ENCODE assay signal across 11 cellular contexts in genomic region chr7:140655511-140656408, GRCh38. TPM values are rescaled to one million over a fixed set of nuclear protein-coding genes. Genes with fewer than 3 reads are reported as not detected.
DNase-seq lines count a peak whose midpoint lies in the region; ATAC-seq and TF ChIP-seq lines count a peak whose summit lies in the region.
"Had no signal": no experiment of that assay in that cellular context is flagged by ENCODE, and none has a peak within 500 bp of the region (broad histone marks: within the 10 kb centered on the region; RNA-seq: fewer than 3 reads in every experiment).

No MANE protein-coding gene starts in this region.

- H3K9me3 ChIP-seq in Peyer's patch = no peaks in the 10 kb centered on the region
- no peaks in the 10 kb centered on the region for H3K9me3 ChIP-seq in esophagus squamous epithelium
- no peaks in the 10 kb centered on the region for H3K9me3 ChIP-seq in skeletal muscle tissue (ENCODE audit: control insufficient read depth in 3 of 3, low read length in 3 of 3)

- H3K36me3 ChIP-seq in Peyer's patch = no peaks in the 10 kb centered on the region
- H3K36me3 ChIP-seq in esophagus squamous epithelium = no peaks in the 10 kb centered on the region
- H3K36me3 ChIP-seq in skeletal muscle tissue (ENCODE audit: control insufficient read depth in 3 of 3, insufficient read depth in 3 of 3, low read length in 3 of 3) = no peaks in the 10 kb centered on the region

- no peak for ATAC-seq in left lobe of liver
- no peak for ATAC-seq in HG03354 (IDR thresholded peaks at IDR 0.05; ENCODE audit: poor library complexity, severe bottlenecking, unreplicated experiment)
- ATAC-seq: HCT116 had no signal

- peak overlapping the region; percentile 69 for H3K27ac Mint-ChIP-seq in Calu3 (ENCODE audit: unreplicated experiment)

- peak overlapping the region in 1 of 3 donors; percentile 84 for H3K9ac ChIP-seq in skeletal muscle tissue (ENCODE audit: low read depth in 1 of 3, low read length in 3 of 3)

- peak overlapping the region; percentile 37 for H3K4me3 Mint-ChIP-seq in Calu3 (ENCODE audit: low read depth, unreplicated experiment)

- peak overlapping the region; percentile 13 to 70 (median 44) for H3K27ac ChIP-seq in Peyer's patch
- peak overlapping the region; percentile 38 to 78 (median 57) for H3K27ac ChIP-seq in esophagus squamous epithelium
- H3K27ac ChIP-seq in skeletal muscle tissue (ENCODE audit: low read depth, low read length) = peak overlapping the region; percentile 82

- no peaks in the 10 kb centered on the region for H3K9me3 Mint-ChIP-seq in Calu3 (ENCODE audit: low read depth, unreplicated experiment)

- H3K36me3 Mint-ChIP-seq in Calu3 (ENCODE audit: insufficient read depth, unreplicated experiment) = peaks cover 6% of the 10 kb centered on the region

- H3K4me1 ChIP-seq in Peyer's patch = peaks cover 0 to 22% (median 1%) of the 10 kb centered on the region in 4 donors
- peaks cover 0 to 52% (median 22%) of the 10 kb centered on the region in 3 donors for H3K4me1 ChIP-seq in esophagus squamous epithelium
- peaks cover 14 to 35% (median 31%) of the 10 kb centered on the region in 3 donors for H3K4me1 ChIP-seq in skeletal muscle tissue (ENCODE audit: control insufficient read depth in 3 of 3, insufficient read depth in 3 of 3, low read length in 3 of 3)

- CTCF ChIA-PET in Calu3 (lab: Charles Lee) = interaction anchor here (0.5 to 2.0 kb wide), 2 partner anchors 18 to 1312 kb away, joined by 3 to 4 read pairs; partner anchors contain the start of gene ADCK2

- H3K4me1 Mint-ChIP-seq in Calu3 (ENCODE audit: low read depth, unreplicated experiment) = peaks cover 26% of the 10 kb centered on the region

- TF ChIP-seq POLR2A in Peyer's patch (IDR thresholded peaks at IDR 0.05) (no peak), esophagus squamous epithelium (IDR thresholded peaks at IDR 0.05) (no peak)

- H3K4me3 ChIP-seq in Peyer's patch (peak overlapping the region in 1 of 4 donors; percentile 36), esophagus squamous epithelium (peak overlapping the region in 2 of 4 donors; percentile 23 to 54), skeletal muscle tissue (ENCODE audit: low read length in 3 of 3) (peak overlapping the region in 2 of 3 donors; percentile 50 to 69)

- intact Hi-C loops in Calu3 (cut with micrococcal nuclease; ENCODE audit: unreplicated experiment) (no loop called here), esophagus squamous epithelium (cut with DNase I) (no loop called here)

- DNase-seq in Calu3 = no peak
- DNase-seq in Peyer's patch = peak in 1 of 3 donors; percentile 25
- no peak for DNase-seq in esophagus squamous epithelium (lab: John Stamatoyannopoulos, UW)
- DNase-seq in medulla oblongata (ENCODE audit: extremely low spot score) = no peak
- no peak for DNase-seq in NCI-H2081 treated with DMSO at 0.1 percent for 48 hours (lab: John Stamatoyannopoulos, UW)
- no peak for DNase-seq in left lobe of liver (ENCODE audit: low spot score)
- DNase-seq: activated CD8-positive, alpha-beta memory T cell treated with anti-CD3 and anti-CD28 coated beads, Interleukin-2, amount 50 U/mL, for 48 hours; effector CD4-positive, alpha-beta T cell had no signal

- no TSS peak for BruUV-seq in Calu3 (replicated peaks; lab: Mats Ljungman, UMichigan)

- no peak for TF ChIP-seq CTCF in Calu3 (IDR thresholded peaks at IDR 0.05; ENCODE audit: unreplicated experiment)
- no peak for TF ChIP-seq CTCF in Peyer's patch (IDR thresholded peaks at IDR 0.05)
- no peak for TF ChIP-seq CTCF in esophagus squamous epithelium (IDR thresholded peaks at IDR 0.05)

- H3K27me3 ChIP-seq in Peyer's patch = no peaks in the 10 kb centered on the region
- peaks cover 0 to 13% (median 0%) of the 10 kb centered on the region in 4 donors for H3K27me3 ChIP-seq in esophagus squamous epithelium
- H3K27me3 ChIP-seq in skeletal muscle tissue (ENCODE audit: control insufficient read depth in 3 of 3, insufficient read depth in 3 of 3, low read length in 3 of 3) = no peaks in the 10 kb centered on the region

- H3K27me3 Mint-ChIP-seq in Calu3 (ENCODE audit: unreplicated experiment) = no peaks in the 10 kb centered on the region

- 78 to 89% methylated on average over 12 to 16 of the region's 16 CpGs for WGBS in esophagus squamous epithelium, 2 donors

RNA-seq across cellular contexts. Expression of gene DENND2A, which starts 15.1 kb away (rescaled TPM):
- total RNA-seq in Calu3 (2022) (not detected in 2 replicates), Peyer's patch (10 to 100 TPM in 2 of 4 donors, 1 to 10 TPM in 2; 1.6 to 44.6 (median 8.3) TPM), esophagus squamous epithelium (10 to 100 TPM in 1 of 4 donors, 1 to 10 TPM in 2, under 1 TPM in 1; 0.92 to 11.1 (median 1.9) TPM), skeletal muscle tissue (32.4 TPM), left lobe of liver (2.5 TPM)

RNA-seq across cellular contexts. Expression of gene ADCK2, which starts 17.0 kb away (rescaled TPM):
- total RNA-seq in Calu3 (2022) (12.6 and 13.1 TPM in 2 replicates), Peyer's patch (10 to 100 TPM; 19.8 to 40.4 (median 25.8) TPM), esophagus squamous epithelium (10 to 100 TPM; 17.6 to 34.1 (median 21.6) TPM), skeletal muscle tissue (15.1 TPM), left lobe of liver (11.7 TPM)

RNA-seq across cellular contexts. Expression of gene NDUFB2, which starts 40.7 kb away (rescaled TPM):
- 128 and 132 TPM in 2 replicates for total RNA-seq in Calu3 (2022)
- 100 to 1,000 TPM; 128 to 216 (median 173) TPM for total RNA-seq in Peyer's patch
- 100 to 1,000 TPM in 3 of 4 donors, 10 to 100 TPM in 1; 87.5 to 353 (median 340) TPM for total RNA-seq in esophagus squamous epithelium
- 38.1 TPM for total RNA-seq in skeletal muscle tissue
- total RNA-seq in left lobe of liver = 146 TPM
